In the genomic region with DNA sequence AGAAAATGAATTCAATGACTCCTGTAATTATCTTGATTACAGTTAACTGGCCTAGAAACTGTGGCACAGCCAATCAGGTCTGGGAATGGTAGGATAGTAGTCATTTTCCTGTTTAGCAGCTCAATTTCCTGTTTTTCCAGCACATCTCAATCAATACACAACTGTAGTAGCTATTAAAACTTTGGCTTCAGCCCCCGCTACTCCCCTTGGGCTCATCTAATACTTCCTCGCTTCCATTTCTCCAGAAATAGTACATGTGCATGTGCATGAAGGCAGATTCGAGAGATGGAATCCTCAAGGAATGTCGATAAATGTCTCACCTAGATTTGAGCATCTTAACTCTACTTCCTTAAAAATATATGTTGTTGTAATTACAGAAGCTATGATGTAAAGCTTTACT, we compare ENCODE assay signal across 16 cellular contexts. TPM values are rescaled to one million over a fixed set of nuclear protein-coding genes. Genes with fewer than 3 reads are reported as not detected.
"Had no signal": no experiment of that assay in that cellular context is flagged by ENCODE, and none has a peak within 500 bp of the region (broad histone marks: within the 10 kb centered on the region; RNA-seq: fewer than 3 reads in every experiment).

No MANE protein-coding gene starts in this region.

- H3K36me3 ChIP-seq: pancreas, transverse colon had no signal

- H3K27me3 Mint-ChIP-seq: activated CD4-positive, alpha-beta memory T cell treated with anti-CD3 and anti-CD28 coated beads, Interleukin-2, amount 10 ng/mL, durations not matched to agents 7 days and 5 days; activated naive CD4-positive, alpha-beta T cell treated with anti-CD3 and anti-CD28 coated beads, Interleukin-2, amount 10 ng/mL, durations not matched to agents 7 days and 5 days; stimulated activated naive B cell treated with anti-CD40 and anti-IgM and Interleukin-4, amounts not matched to agents 10 μg/mL and 1 μg/mL and 100 μg/mL, for 72 hours had no signal

- H3K27ac ChIP-seq: pancreas, transverse colon had no signal

- ATAC-seq: esophagus mucosa; left colon; mucosa of descending colon; naive thymus-derived CD4-positive, alpha-beta T cell; pancreas; stimulated activated naive B cell treated with anti-CD40 and anti-IgM and Interleukin-4, amounts not matched to agents 10 μg/mL and 1 μg/mL and 100 μg/mL, for 72 hours had no signal

- H3K9me3 ChIP-seq: mucosa of descending colon, pancreas, transverse colon had no signal

- H3K4me3 ChIP-seq: dorsolateral prefrontal cortex, mucosa of descending colon, pancreas, transverse colon had no signal

- H3K4me1 Mint-ChIP-seq: activated CD4-positive, alpha-beta memory T cell treated with anti-CD3 and anti-CD28 coated beads, Interleukin-2, amount 10 ng/mL, durations not matched to agents 7 days and 5 days; activated naive CD4-positive, alpha-beta T cell treated with anti-CD3 and anti-CD28 coated beads, Interleukin-2, amount 10 ng/mL, durations not matched to agents 7 days and 5 days; immature natural killer cell; naive thymus-derived CD4-positive, alpha-beta T cell had no signal

- H3K9me3 Mint-ChIP-seq: activated CD4-positive, alpha-beta memory T cell treated with anti-CD3 and anti-CD28 coated beads, Interleukin-2, amount 10 ng/mL, durations not matched to agents 7 days and 5 days; activated naive CD4-positive, alpha-beta T cell treated with anti-CD3 and anti-CD28 coated beads, Interleukin-2, amount 10 ng/mL, durations not matched to agents 7 days and 5 days; activated T-cell treated with anti-CD3 and anti-CD28 coated beads, Interleukin-2, amount 50 U/mL, for 24 hours; immature natural killer cell; stimulated activated naive B cell treated with anti-CD40 and anti-IgM and Interleukin-4, amounts not matched to agents 10 μg/mL and 1 μg/mL and 100 μg/mL, for 72 hours had no signal

- H3K27ac Mint-ChIP-seq: activated CD4-positive, alpha-beta memory T cell treated with anti-CD3 and anti-CD28 coated beads, Interleukin-2, amount 10 ng/mL, durations not matched to agents 7 days and 5 days; activated naive CD4-positive, alpha-beta T cell treated with anti-CD3 and anti-CD28 coated beads, Interleukin-2, amount 10 ng/mL, durations not matched to agents 7 days and 5 days; activated T-cell treated with anti-CD3 and anti-CD28 coated beads, Interleukin-2, amount 50 U/mL, for 24 hours; immature natural killer cell; naive thymus-derived CD4-positive, alpha-beta T cell; stimulated activated naive B cell treated with anti-CD40 and anti-IgM and Interleukin-4, amounts not matched to agents 10 μg/mL and 1 μg/mL and 100 μg/mL, for 72 hours had no signal

- H3K4me3 Mint-ChIP-seq: activated CD4-positive, alpha-beta memory T cell treated with anti-CD3 and anti-CD28 coated beads, Interleukin-2, amount 10 ng/mL, durations not matched to agents 7 days and 5 days; activated naive CD4-positive, alpha-beta T cell treated with anti-CD3 and anti-CD28 coated beads, Interleukin-2, amount 10 ng/mL, durations not matched to agents 7 days and 5 days; activated T-cell treated with anti-CD3 and anti-CD28 coated beads, Interleukin-2, amount 50 U/mL, for 24 hours; immature natural killer cell; naive thymus-derived CD4-positive, alpha-beta T cell; stimulated activated naive B cell treated with anti-CD40 and anti-IgM and Interleukin-4, amounts not matched to agents 10 μg/mL and 1 μg/mL and 100 μg/mL, for 72 hours had no signal

- H3K27me3 ChIP-seq: pancreas, transverse colon had no signal

- DNase-seq: activated CD4-positive, alpha-beta memory T cell treated with anti-CD3 and anti-CD28 coated beads, Interleukin-2, amount 10 ng/mL, durations not matched to agents 7 days and 5 days; activated CD4-positive, alpha-beta T cell treated with anti-CD3 and anti-CD28 coated beads for 4 hours; activated naive CD4-positive, alpha-beta T cell treated with anti-CD3 and anti-CD28 coated beads, Interleukin-2, amount 10 ng/mL, durations not matched to agents 7 days and 5 days; activated T-cell treated with anti-CD3 and anti-CD28 coated beads, Interleukin-2, amount 50 U/mL, for 24 hours; dorsolateral prefrontal cortex; glutamatergic neuron; immature natural killer cell; left colon; mucosa of descending colon; naive thymus-derived CD4-positive, alpha-beta T cell; pancreas; stimulated activated CD4-positive, alpha-beta T cell treated with anti-CD3 and anti-CD28 coated beads, Interleukin-2, amount 100 ng/mL, for 48 hours; stimulated activated naive B cell treated with anti-CD40 and anti-IgM and Interleukin-4, amounts not matched to agents 10 μg/mL and 1 μg/mL and 100 μg/mL, for 72 hours; transverse colon had no signal

RNA-seq across cellular contexts. Expression of a gene that starts 9.7 kb away (rescaled TPM):
- total RNA-seq: activated CD4-positive, alpha-beta memory T cell treated with anti-CD3 and anti-CD28 coated beads, Interleukin-2, amount 10 ng/mL, durations not matched to agents 7 days and 5 days; T-helper 1 cell treated with Interleukin-12 subunit alpha and Interleukin-12 subunit beta and Interleukin-4 antibody, amounts not matched to agents 30 ng/mL and 1 ng/mL, for 36 hours had no signal
